Comparison of ENCODE assay signal across 1 cellular context in genomic region chr1:214515544-214516433, GRCh38.
TF ChIP-seq lines count a peak whose summit lies in the region.

No MANE protein-coding gene starts in this region.

TF ChIP-seq in HCT116, 20 proteins besides CTCF, POLR2A, EP300 and RAD21 (continued from another document):
- TF ChIP-seq SP1 (IDR thresholded peaks at IDR 0.05; ENCODE audit: low read depth) (no peak), ELF1 (IDR thresholded peaks at IDR 0.05; ENCODE audit: borderline replicate concordance, low read depth) (peak; percentile 24; the same call in 1 of the 2 replicates)
TF ChIP-seq in HCT116: peak in this region for 1.
